In genomic region chr10:24007359-24007758, GRCh38 we compare ENCODE assay signal across 14 cellular contexts.
A peak's percentile ranks its signal among the peaks of the same experiment; 100 is the strongest.
DNase-seq lines count a peak whose midpoint lies in the region; ATAC-seq and TF ChIP-seq lines count a peak whose summit lies in the region.
"Had no signal": no experiment of that assay in that cellular context is flagged by ENCODE, and none has a peak within 500 bp of the region (broad histone marks: within the 10 kb centered on the region; RNA-seq: fewer than 3 reads in every experiment).

No MANE protein-coding gene starts in this region.

- TF ChIP-seq CTCF in fibroblast of pulmonary artery (IDR thresholded peaks at IDR 0.05; ENCODE audit: low read length, missing control alignments) (no peak), gastrocnemius medialis (IDR thresholded peaks at IDR 0.05 in 4 of 5, conservative IDR thresholded peaks at IDR 0.05 in 1 of 5) (no peak), MCF 10A (IDR thresholded peaks at IDR 0.05; ENCODE audit: unreplicated experiment) (no peak)

- intact Hi-C loops in Right ventricle myocardium superior (cut with DNase I) = no loop called here
- intact Hi-C loops in Right ventricle myocardium inferior (cut with DNase I) = no loop called here
- intact Hi-C loops in gastrocnemius medialis (cut with DNase I; ENCODE audit: low total_unique reads) = loop anchor here (5.0 kb wide), 1 partner anchor 110 kb away; no protein-coding TSS in a partner anchor
- intact Hi-C loops in MCF 10A (cut with micrococcal nuclease) = no loop called here

- no peak overlapping the region for H3K4me3 Mint-ChIP-seq in MCF 10A (ENCODE audit: unreplicated experiment)
- H3K4me3 Mint-ChIP-seq: HFFc6 had no signal

- H3K27me3 Mint-ChIP-seq in MCF 10A (ENCODE audit: insufficient read depth, unreplicated experiment) = peaks cover 80% of the 10 kb centered on the region

- DNase-seq in Right ventricle myocardium superior (no peak), Right ventricle myocardium inferior (ENCODE audit: missing footprints) (no peak), HEK293T (ENCODE audit: extremely low spot score) (no peak), fibroblast of pulmonary artery (ENCODE audit: low read depth) (peak; percentile 6), gastrocnemius medialis (no peak), MCF 10A (ENCODE audit: unreplicated experiment) (no peak), HUDEP-2 (lab: John Stamatoyannopoulos, UW; ENCODE audit: unreplicated experiment in 76 of 76) (no peak)
- DNase-seq: 8988T, AML-193, Calu3, DMS 273 treated with DMSO at 0.1 percent for 48 hours, HFFc6 had no signal

- no peak for TF ChIP-seq POLR2A in gastrocnemius medialis (IDR thresholded peaks at IDR 0.05)

- BruUV-seq in MCF 10A (replicated peaks; lab: Mats Ljungman, UMichigan) = no TSS peak

- H3K27ac Mint-ChIP-seq in MCF 10A (ENCODE audit: low read depth, unreplicated experiment) = no peak overlapping the region
- H3K27ac Mint-ChIP-seq: HFFc6 had no signal

- no peaks in the 10 kb centered on the region for H3K36me3 Mint-ChIP-seq in MCF 10A (ENCODE audit: insufficient read depth, unreplicated experiment)

- POLR2A ChIA-PET in HEK293T (lab: Yijun Ruan, JAX) = no interaction called here
- POLR2A ChIA-PET in MCF 10A (lab: Yijun Ruan, JAX) = interaction anchor here (0.6 kb wide), 1 partner anchor 1009 kb away, joined by 3 read pairs; the partner anchor contains the start of gene ENKUR

- no peak overlapping the region for H3K4me3 ChIP-seq in fibroblast of pulmonary artery (replicated peaks; ENCODE audit: low read depth, low read length)
- H3K4me3 ChIP-seq in gastrocnemius medialis = no peak overlapping the region
- H3K4me3 ChIP-seq: BLaER1, HAP-1 had no signal

- peaks cover 16 to 19% of the 10 kb centered on the region in 2 donors for H3K4me1 ChIP-seq in gastrocnemius medialis

- peak; percentile 41 for ATAC-seq in Right ventricle myocardium superior (ENCODE audit: poor library complexity)
- no peak for ATAC-seq in Right ventricle myocardium inferior
- peak; percentile 33 to 41 for ATAC-seq in gastrocnemius medialis

- H3K27ac ChIP-seq in gastrocnemius medialis = peak overlapping the region; percentile 62 to 83 (median 74)
- H3K27ac ChIP-seq: BLaER1 had no signal

- no peaks in the 10 kb centered on the region for H3K27me3 ChIP-seq in gastrocnemius medialis
- H3K27me3 ChIP-seq: BLaER1 had no signal

- no peaks in the 10 kb centered on the region for H3K9me3 Mint-ChIP-seq in MCF 10A (ENCODE audit: unreplicated experiment)

- peaks cover 6% of the 10 kb centered on the region for H3K4me1 Mint-ChIP-seq in MCF 10A (ENCODE audit: insufficient read depth, unreplicated experiment)

- in situ Hi-C loops in gastrocnemius medialis (cut with MboI; ENCODE audit: low sequenced_read_pairs in 4 of 4) = loop anchor here in 2 of 4 donors (10.0 to 25.0 kb wide), 2 partner anchors 355 to 517 kb away; no protein-coding TSS in a partner anchor

- CTCF ChIA-PET in HEK293T (lab: Yijun Ruan, JAX) = no interaction called here
- CTCF ChIA-PET in MCF 10A (lab: Yijun Ruan, JAX) = interaction anchor here (0.8 to 5.2 kb wide), 2 partner anchors 8 to 13 kb away, joined by 4 to 25 read pairs; no protein-coding TSS in a partner anchor

- H3K9me3 ChIP-seq in gastrocnemius medialis = no peaks in the 10 kb centered on the region
- H3K9me3 ChIP-seq: BLaER1, HAP-1 had no signal

- no peaks in the 10 kb centered on the region for H3K36me3 ChIP-seq in gastrocnemius medialis
- H3K36me3 ChIP-seq: BLaER1, HAP-1 had no signal

TF ChIP-seq in HEK293T, 16 proteins besides CTCF, POLR2A, EP300 and RAD21:
- no peak for TF ChIP-seq FOXK2 (IDR thresholded peaks at IDR 0.05)
- TF ChIP-seq, protein P1, sequence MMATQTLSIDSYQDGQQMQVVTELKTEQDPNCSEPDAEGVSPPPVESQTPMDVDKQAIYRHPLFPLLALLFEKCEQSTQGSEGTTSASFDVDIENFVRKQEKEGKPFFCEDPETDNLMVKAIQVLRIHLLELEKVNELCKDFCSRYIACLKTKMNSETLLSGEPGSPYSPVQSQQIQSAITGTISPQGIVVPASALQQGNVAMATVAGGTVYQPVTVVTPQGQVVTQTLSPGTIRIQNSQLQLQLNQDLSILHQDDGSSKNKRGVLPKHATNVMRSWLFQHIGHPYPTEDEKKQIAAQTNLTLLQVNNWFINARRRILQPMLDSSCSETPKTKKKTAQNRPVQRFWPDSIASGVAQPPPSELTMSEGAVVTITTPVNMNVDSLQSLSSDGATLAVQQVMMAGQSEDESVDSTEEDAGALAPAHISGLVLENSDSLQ (IDR thresholded peaks at IDR 0.05) = peak; percentile 29; the same call in 1 of the 2 replicates
